Comparison of ENCODE assay signal across 7 cellular contexts in the genomic region with DNA sequence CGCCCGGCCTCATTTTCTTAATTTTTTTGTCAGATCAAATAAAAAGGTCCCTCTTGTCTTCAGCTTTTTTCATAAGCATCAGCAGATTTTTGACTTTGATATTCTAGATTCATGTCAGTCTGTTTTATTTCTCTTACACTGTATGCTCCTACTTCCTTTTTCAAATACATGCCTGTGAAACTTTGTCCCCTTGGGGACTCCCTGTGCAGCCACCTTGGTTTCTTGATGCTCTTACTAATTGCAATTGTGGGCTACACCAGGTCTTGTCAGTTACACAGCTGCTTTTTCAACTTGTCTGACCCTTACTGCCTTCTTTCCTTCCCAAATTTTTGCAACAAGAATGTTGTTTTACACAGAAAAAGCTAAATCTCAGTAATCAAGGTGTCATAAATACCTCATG.
"Had no signal": no experiment of that assay in that cellular context is flagged by ENCODE, and none has a peak within 500 bp of the region (broad histone marks: within the 10 kb centered on the region; RNA-seq: fewer than 3 reads in every experiment).

No MANE protein-coding gene starts in this region.

- H3K27ac ChIP-seq: HL-60, KMS-11 had no signal

- DNase-seq: H9, HCEC 1CT, KBM-7 had no signal

- ATAC-seq: GM23338, HepG2 had no signal

- H3K4me3 ChIP-seq: GM23338 had no signal
